In genomic region chr11:60906132-60906972, GRCh38 we compare ENCODE assay signal across 8 cellular contexts. TPM values are rescaled to one million over a fixed set of nuclear protein-coding genes. Genes with fewer than 3 reads are reported as not detected.
DNase-seq lines count a peak whose midpoint lies in the region; ATAC-seq and TF ChIP-seq lines count a peak whose summit lies in the region.

TSS of gene PRPF19 (minus strand) at chr11:60906585. CDS start at chr11:60906382, 203 bp downstream.

- ATAC-seq in GM21717 (IDR thresholded peaks at IDR 0.05; ENCODE audit: unreplicated experiment): peak; percentile 68

- H3K36me3 Mint-ChIP-seq in activated T-cell treated with anti-CD3 and anti-CD28 coated beads, Interleukin-2, amount 50 U/mL, for 24 hours (ENCODE audit: low read depth): peaks cover 48% of the 10 kb centered on the region

- H3K4me1 ChIP-seq in esophagus (ENCODE audit: control insufficient read depth in 2 of 2, insufficient read depth in 2 of 2, low read length in 1 of 2) (no peaks in the 10 kb centered on the region), muscle layer of duodenum (ENCODE audit: control insufficient read depth in 1 of 2, insufficient read depth in 2 of 2, low read length in 2 of 2) (peaks cover 22% of the 10 kb centered on the region in 2 donors)

- H3K27ac ChIP-seq in esophagus (ENCODE audit: low read depth in 2 of 2, low read length in 1 of 2) (peak within 1 kb of the TSS; percentile 90 to 93), muscle layer of duodenum (ENCODE audit: low read length) (peak within 1 kb of the TSS; percentile 77)

- DNase-seq in DMS153 (lab: John Stamatoyannopoulos, UW): peak; percentile 95
- DNase-seq in KBM-7: peak; percentile 99
- peak; percentile 99 for DNase-seq in activated T-cell treated with anti-CD3 and anti-CD28 coated beads, Interleukin-2, amount 50 U/mL, for 24 hours
- DNase-seq in stimulated activated CD8-positive, alpha-beta memory T cell treated with anti-CD3 and anti-CD28 coated beads, Interleukin-7, amount 100 ng/mL, for 4 hours (ENCODE audit: low read depth in 2 of 2): peak; percentile 92 to 95

- H3K27ac Mint-ChIP-seq in activated T-cell treated with anti-CD3 and anti-CD28 coated beads, Interleukin-2, amount 50 U/mL, for 24 hours: peak within 1 kb of the TSS; percentile 97

- peaks cover 49% of the 10 kb centered on the region for H3K4me1 Mint-ChIP-seq in activated T-cell treated with anti-CD3 and anti-CD28 coated beads, Interleukin-2, amount 50 U/mL, for 24 hours (ENCODE audit: low read depth)

- H3K36me3 ChIP-seq in esophagus (ENCODE audit: control insufficient read depth in 2 of 2, insufficient read depth in 2 of 2, low read length in 1 of 2) (peaks cover 4 to 22% of the 10 kb centered on the region in 2 donors), muscle layer of duodenum (ENCODE audit: control insufficient read depth in 1 of 2, insufficient read depth in 2 of 2, low read length in 2 of 2) (peaks cover 22 to 28% of the 10 kb centered on the region in 2 donors)

- H3K27me3 Mint-ChIP-seq in activated T-cell treated with anti-CD3 and anti-CD28 coated beads, Interleukin-2, amount 50 U/mL, for 24 hours: no peaks in the 10 kb centered on the region

- no peaks in the 10 kb centered on the region for H3K27me3 ChIP-seq in esophagus (ENCODE audit: control insufficient read depth in 1 of 2, insufficient read depth in 2 of 2, low read length in 2 of 2)
- no peaks in the 10 kb centered on the region for H3K27me3 ChIP-seq in muscle layer of duodenum (ENCODE audit: low read depth, low read length)

- peak within 1 kb of the TSS; percentile 85 for H3K4me3 Mint-ChIP-seq in activated T-cell treated with anti-CD3 and anti-CD28 coated beads, Interleukin-2, amount 50 U/mL, for 24 hours

- H3K4me3 ChIP-seq in esophagus (ENCODE audit: low read depth in 1 of 2, low read length in 2 of 2): peak within 1 kb of the TSS; percentile 72 to 96
- H3K4me3 ChIP-seq in muscle layer of duodenum (ENCODE audit: low read depth in 1 of 2, low read length in 2 of 2): peak within 1 kb of the TSS; percentile 87 to 91

- in situ Hi-C loops in KBM-7 (cut with MboI; ENCODE audit: low pct_unique_long_range_greater_than_20kb, low sequenced_read_pairs): no loop called here

- no peaks in the 10 kb centered on the region for H3K9me3 ChIP-seq in esophagus (ENCODE audit: control insufficient read depth in 2 of 2, insufficient read depth in 1 of 2, low read depth in 1 of 2, low read length in 1 of 2)
- H3K9me3 ChIP-seq in muscle layer of duodenum (ENCODE audit: control insufficient read depth in 1 of 2, low read length in 2 of 2): no peaks in the 10 kb centered on the region

- WGBS in esophagus, 2 donors: 1% methylated on average over 75 of the region's 75 CpGs

- no peaks in the 10 kb centered on the region for H3K9me3 Mint-ChIP-seq in activated T-cell treated with anti-CD3 and anti-CD28 coated beads, Interleukin-2, amount 50 U/mL, for 24 hours

TF ChIP-seq in PFSK-1, 5 proteins besides CTCF, POLR2A, EP300 and RAD21:
- no peak for TF ChIP-seq REST (IDR thresholded peaks at IDR 0.05; ENCODE audit: insufficient read depth in 1 of 2, low read depth in 2 of 2, low read length in 2 of 2)
- peak; percentile 73 for TF ChIP-seq FOXP2 (optimal IDR thresholded peaks at IDR 0.05; ENCODE audit: borderline replicate concordance, extremely low read depth, extremely low read length, insufficient read depth)
- TF ChIP-seq POLR2AphosphoS5 (IDR thresholded peaks at IDR 0.05; ENCODE audit: low read depth, low read length): peak; percentile 98
- peak; percentile 80; the same call in 1 of the 2 replicates for TF ChIP-seq SIN3A (IDR thresholded peaks at IDR 0.05; ENCODE audit: borderline replicate concordance, insufficient read depth, low read length)
- peak; percentile 93; the same call in 1 of the 2 replicates for TF ChIP-seq TAF1 (IDR thresholded peaks at IDR 0.05; ENCODE audit: borderline replicate concordance, insufficient read depth, low read length)
TF ChIP-seq in PFSK-1: peak in this region for 4.

RNA-seq across cellular contexts. Expression of gene PRPF19, which starts in this region (rescaled TPM):
- polyA plus RNA-seq in PFSK-1 (2012; ENCODE audit: insufficient read length, low read depth): 272 TPM
- polyA plus RNA-seq in esophagus: 10 to 100 TPM; 55.1 to 78.2 TPM

Comparison
In these comparisons a context has a peak if more than half of its experiments do, and no peak if none do; other contexts are left out.
1. Peak in every context shown above with its lines: DNase-seq, ATAC-seq, H3K4me3 ChIP-seq and H3K27ac ChIP-seq.